In genomic region chr20:45469336-45470261, GRCh38 we compare ENCODE assay signal across 8 cellular contexts. TPM values are rescaled to one million over a fixed set of nuclear protein-coding genes. Genes with fewer than 3 reads are reported as not detected.
DNase-seq lines count a peak whose midpoint lies in the region; ATAC-seq and TF ChIP-seq lines count a peak whose summit lies in the region.

WFDC2 (plus strand) TSS chr20:45469753; CDS start chr20:45469782, 29 bp downstream.

- peaks cover 10 to 23% (median 19%) of the 10 kb centered on the region in 6 donors for H3K4me1 ChIP-seq in spleen

- peaks cover 29% of the 10 kb centered on the region for H3K27me3 ChIP-seq in BJ (ENCODE audit: control insufficient read depth, insufficient read depth, low read length)
- H3K27me3 ChIP-seq in spleen (replicated peaks in 1 of 7) = peaks cover 6 to 72% (median 33%) of the 10 kb centered on the region in 7 donors

- H3K9me3 Mint-ChIP-seq in activated naive CD8-positive, alpha-beta T cell treated with anti-CD3 and anti-CD28 coated beads, Interleukin-2, amount 10 ng/mL, durations not matched to agents 7 days and 5 days = peaks cover 2% of the 10 kb centered on the region
- no peaks in the 10 kb centered on the region for H3K9me3 Mint-ChIP-seq in immature natural killer cell

- no peaks in the 10 kb centered on the region for H3K4me1 Mint-ChIP-seq in activated naive CD8-positive, alpha-beta T cell treated with anti-CD3 and anti-CD28 coated beads, Interleukin-2, amount 10 ng/mL, durations not matched to agents 7 days and 5 days
- H3K4me1 Mint-ChIP-seq in immature natural killer cell = peaks cover 0 to 8% of the 10 kb centered on the region in 2 donors

- H3K9me3 ChIP-seq in spleen = no peaks in the 10 kb centered on the region

- TF ChIP-seq POLR2A in spleen (IDR thresholded peaks at IDR 0.05) = no peak

- intact Hi-C loops in spleen (cut with DNase I; ENCODE audit: low total_unique reads) = no loop called here

- H3K4me3 ChIP-seq in BJ (ENCODE audit: low read depth, low read length) (peak within 1 kb of the TSS; percentile 20), spleen (peak within 1 kb of the TSS; percentile 28 to 66 (median 42))

- peaks cover 59% of the 10 kb centered on the region for H3K27me3 Mint-ChIP-seq in activated naive CD8-positive, alpha-beta T cell treated with anti-CD3 and anti-CD28 coated beads, Interleukin-2, amount 10 ng/mL, durations not matched to agents 7 days and 5 days
- peaks cover 12 to 31% (median 15%) of the 10 kb centered on the region in 3 donors for H3K27me3 Mint-ChIP-seq in immature natural killer cell (ENCODE audit: low read depth in 3 of 3)

- POLR2A ChIA-PET in BJ (lab: Charles Lee) = no interaction called here
- POLR2A ChIA-PET in activated naive CD8-positive, alpha-beta T cell treated with anti-CD3 and anti-CD28 coated beads, Interleukin-2, amount 10 ng/mL, durations not matched to agents 7 days and 5 days (lab: Charles Lee) = no interaction called here

- CTCF ChIA-PET in BJ (lab: Yijun Ruan, JAX) = interaction anchor here (0.7 to 0.9 kb wide), 2 partner anchors 17 to 147 kb away, joined by 3 to 4 read pairs; no protein-coding TSS in a partner anchor

- DNase-seq in BJ (ENCODE audit: low read depth) = no peak
- no peak for DNase-seq in activated naive CD8-positive, alpha-beta T cell treated with anti-CD3 and anti-CD28 coated beads, Interleukin-2, amount 10 ng/mL, durations not matched to agents 7 days and 5 days
- DNase-seq in immature natural killer cell = no peak
- DNase-seq in spleen = no peak
- no peak for DNase-seq in LoVo (ENCODE audit: low spot score)
- no peak for DNase-seq in NOMO-1 treated with DMSO at 0.1 percent for 48 hours (lab: John Stamatoyannopoulos, UW; ENCODE audit: unreplicated experiment)

- no peak within 1 kb of the TSS for H3K27ac ChIP-seq in spleen

- H3K36me3 ChIP-seq in BJ (ENCODE audit: control insufficient read depth, insufficient read depth, low read length) (no peaks in the 10 kb centered on the region), spleen (no peaks in the 10 kb centered on the region)

- ATAC-seq in HG03354 (IDR thresholded peaks at IDR 0.05; ENCODE audit: poor library complexity, severe bottlenecking, unreplicated experiment) = peak; percentile 26
- ATAC-seq in activated naive CD8-positive, alpha-beta T cell treated with anti-CD3 and anti-CD28 coated beads, Interleukin-2, amount 10 ng/mL, durations not matched to agents 7 days and 5 days (ENCODE audit: low read depth) = no peak
- no peak for ATAC-seq in GM18498 (IDR thresholded peaks at IDR 0.05; ENCODE audit: unreplicated experiment)

- H3K36me3 Mint-ChIP-seq in activated naive CD8-positive, alpha-beta T cell treated with anti-CD3 and anti-CD28 coated beads, Interleukin-2, amount 10 ng/mL, durations not matched to agents 7 days and 5 days = no peaks in the 10 kb centered on the region
- no peaks in the 10 kb centered on the region for H3K36me3 Mint-ChIP-seq in immature natural killer cell

- TF ChIP-seq CTCF in BJ (IDR thresholded peaks at IDR 0.05; ENCODE audit: insufficient read depth, low read depth, low read length) = no peak
- no peak for TF ChIP-seq CTCF in spleen (IDR thresholded peaks at IDR 0.05 in 8 of 11, conservative IDR thresholded peaks at IDR 0.05 in 3 of 11)

- H3K4me3 Mint-ChIP-seq in activated naive CD8-positive, alpha-beta T cell treated with anti-CD3 and anti-CD28 coated beads, Interleukin-2, amount 10 ng/mL, durations not matched to agents 7 days and 5 days = peak within 1 kb of the TSS; percentile 59
- peak within 1 kb of the TSS in 4 of 5 donors; percentile 12 to 55 (median 39) for H3K4me3 Mint-ChIP-seq in immature natural killer cell

- 12 to 29% (median 14%) methylated on average over 13 to 54 of the region's 54 CpGs for WGBS in spleen, 5 donors

- H3K27ac Mint-ChIP-seq in activated naive CD8-positive, alpha-beta T cell treated with anti-CD3 and anti-CD28 coated beads, Interleukin-2, amount 10 ng/mL, durations not matched to agents 7 days and 5 days = no peak within 1 kb of the TSS
- H3K27ac Mint-ChIP-seq in immature natural killer cell = no peak within 1 kb of the TSS

RNA-seq across cellular contexts. Expression of gene WFDC2, which starts in this region (rescaled TPM):
- polyA plus RNA-seq in BJ (2011; rRNA removed) = not detected in 2 replicates
- not detected in 2 replicates for polyA minus RNA-seq in BJ (2011; rRNA and poly(A)+ RNA removed)
- total RNA-seq in activated naive CD8-positive, alpha-beta T cell treated with anti-CD3 and anti-CD28 coated beads, Interleukin-2, amount 10 ng/mL, durations not matched to agents 7 days and 5 days = not detected
- polyA plus RNA-seq in immature natural killer cell = not detected
- total RNA-seq in spleen = under 1 TPM in 2 of 7 donors, not detected in 5; 0.74 to 0.79 TPM
- polyA plus RNA-seq in spleen = 1 to 10 TPM in 1 of 3 donors, under 1 TPM in 2; 0.35 to 1.5 (median 0.58) TPM
